In genomic region chr1:244821134-244821533, GRCh38 we compare ENCODE assay signal across 22 cellular contexts. TPM values are rescaled to one million over a fixed set of nuclear protein-coding genes. Genes with fewer than 3 reads are reported as not detected.
DNase-seq lines count a peak whose midpoint lies in the region; ATAC-seq and TF ChIP-seq lines count a peak whose summit lies in the region.
"Had no signal": no experiment of that assay in that cellular context is flagged by ENCODE, and none has a peak within 500 bp of the region (broad histone marks: within the 10 kb centered on the region; RNA-seq: fewer than 3 reads in every experiment).

No MANE protein-coding gene starts in this region.

- peaks cover 2% of the 10 kb centered on the region for H3K79me1 ChIP-seq in trophoblast cell (ENCODE audit: low read length)

- H2AK5ac ChIP-seq in trophoblast cell (ENCODE audit: low read length): no peak overlapping the region

- no peak overlapping the region for H2BK12ac ChIP-seq in trophoblast cell (ENCODE audit: low read length)

- no peaks in the 10 kb centered on the region for H3K79me2 ChIP-seq in trophoblast cell (ENCODE audit: control insufficient read depth, insufficient read depth, low read length, poor library complexity)

- H3K36me3 ChIP-seq in cardiac muscle cell (no peaks in the 10 kb centered on the region), left ventricle myocardium inferior (no peaks in the 10 kb centered on the region), trophoblast cell (ENCODE audit: control insufficient read depth in 1 of 2, insufficient read depth in 2 of 2, low read length in 2 of 2) (no peaks in the 10 kb centered on the region)
- H3K36me3 ChIP-seq: HAP-1 had no signal

- intact Hi-C loops in left ventricle myocardium inferior (cut with micrococcal nuclease): no loop called here

- H3K14ac ChIP-seq in trophoblast cell (ENCODE audit: low read length): no peak overlapping the region

- H3K4me3 ChIP-seq in cardiac muscle cell (no peak overlapping the region), left ventricle myocardium inferior (no peak overlapping the region), fibroblast of the aortic adventitia (ENCODE audit: low read depth, low read length) (no peak overlapping the region), trophoblast cell (ENCODE audit: low read depth, low read length) (no peak overlapping the region)
- H3K4me3 ChIP-seq: GM12878, HAP-1, SK-N-MC had no signal

- H4K8ac ChIP-seq in trophoblast cell (ENCODE audit: low read depth, low read length): no peak overlapping the region

- H4K91ac ChIP-seq in trophoblast cell (ENCODE audit: low read depth, low read length): no peak overlapping the region

- peak overlapping the region; percentile 16 for H3K4me2 ChIP-seq in trophoblast cell (ENCODE audit: low read length)

- no peaks in the 10 kb centered on the region for H3K9me3 ChIP-seq in cardiac muscle cell (ENCODE audit: low read depth)
- H3K9me3 ChIP-seq in left ventricle myocardium inferior (replicated peaks): no peaks in the 10 kb centered on the region
- H3K9me3 ChIP-seq in trophoblast cell (ENCODE audit: insufficient read depth, low read depth, low read length): no peaks in the 10 kb centered on the region
- H3K9me3 ChIP-seq: HAP-1 had no signal

- TF ChIP-seq CTCF in cardiac muscle cell (IDR thresholded peaks at IDR 0.05; ENCODE audit: low read depth, low read length): no peak
- no peak for TF ChIP-seq CTCF in left ventricle myocardium inferior (IDR thresholded peaks at IDR 0.05; ENCODE audit: borderline replicate concordance)
- no peak for TF ChIP-seq CTCF in fibroblast of the aortic adventitia (IDR thresholded peaks at IDR 0.05; ENCODE audit: insufficient read depth, low read length)

- no peak overlapping the region for H2BK120ac ChIP-seq in trophoblast cell (ENCODE audit: insufficient read depth, low read length, poor library complexity)

- ATAC-seq in SK-N-SH treated with all-trans-retinoic acid at 6 μM for 48 hours (peak; percentile 49; the same call in 2 of the 3 replicates), GM18867 (IDR thresholded peaks at IDR 0.05; ENCODE audit: unreplicated experiment) (no peak), HG03135 (IDR thresholded peaks at IDR 0.05; ENCODE audit: unreplicated experiment) (no peak)
- ATAC-seq: GM12878 had no signal

- H2BK5ac ChIP-seq in trophoblast cell (ENCODE audit: low read depth, low read length, poor library complexity): peak overlapping the region; percentile 49

- DNase-seq in cardiac muscle cell (ENCODE audit: low read depth in 1 of 2, low spot score in 1 of 2): peak in 1 of 2 donors; percentile 25
- DNase-seq in left ventricle myocardium inferior: no peak
- peak; percentile 35 for DNase-seq in fibroblast of the aortic adventitia (ENCODE audit: low read depth)
- DNase-seq in trophoblast cell: peak; percentile 37 to 76
- DNase-seq in T-helper 1 cell: no peak
- DNase-seq: 8988T, DMS 273 treated with DMSO at 0.1 percent for 48 hours, GF-D8, Kasumi-1, NCI-H1092 treated with DMSO at 0.1 percent for 48 hours, NCI-H146, NCI-H2029 treated with DMSO at 0.1 percent for 48 hours, NCI-H2171, NCI-H446 treated with DMSO at 0.1 percent for 48 hours, NCI-H69, SHP77 had no signal

- no peaks in the 10 kb centered on the region for H3K27me3 ChIP-seq in cardiac muscle cell
- no peaks in the 10 kb centered on the region for H3K27me3 ChIP-seq in left ventricle myocardium inferior (ENCODE audit: low read depth)
- no peaks in the 10 kb centered on the region for H3K27me3 ChIP-seq in trophoblast cell (ENCODE audit: insufficient read depth, low read length)

- no peak overlapping the region for H3K23ac ChIP-seq in trophoblast cell (ENCODE audit: low read length)

- no peak overlapping the region for H3K18ac ChIP-seq in trophoblast cell (ENCODE audit: low read length)

- H2AFZ ChIP-seq in trophoblast cell (ENCODE audit: insufficient read depth, low read length, poor library complexity): no peak overlapping the region

- H3K4ac ChIP-seq in trophoblast cell (ENCODE audit: low read depth, low read length): no peak overlapping the region

- H3K9ac ChIP-seq in trophoblast cell (ENCODE audit: low read length): no peak overlapping the region

- H3K4me1 ChIP-seq in cardiac muscle cell (ENCODE audit: low read depth) (no peaks in the 10 kb centered on the region), left ventricle myocardium inferior (no peaks in the 10 kb centered on the region), trophoblast cell (ENCODE audit: control insufficient read depth in 1 of 2, insufficient read depth in 2 of 2, low read length in 2 of 2) (peaks cover 3 to 4% of the 10 kb centered on the region in 2 experiments)

- peak overlapping the region; percentile 26 for H3K27ac ChIP-seq in cardiac muscle cell
- no peak overlapping the region for H3K27ac ChIP-seq in left ventricle myocardium inferior (replicated peaks)
- H3K27ac ChIP-seq in trophoblast cell (ENCODE audit: low read depth, low read length): peak overlapping the region; percentile 78
- H3K27ac ChIP-seq: SK-N-MC had no signal

- WGBS in trophoblast cell (ENCODE audit: extremely low coverage, insufficient coverage, insufficient read length): no CpG with 5 or more reads among the region's 3 CpGs

- no peak overlapping the region for H4K12ac ChIP-seq in trophoblast cell (ENCODE audit: low read depth, low read length)

TF ChIP-seq in SK-N-SH treated with all-trans-retinoic acid at 6 μM for 48 hours, 23 proteins besides CTCF, POLR2A, EP300 and RAD21:
- TF ChIP-seq CREB5 (CRISPR knock-in tag; IDR thresholded peaks at IDR 0.05; ENCODE audit: low read depth) (no peak), ZFP3 (CRISPR knock-in tag; IDR thresholded peaks at IDR 0.05) (no peak), ARNTL (CRISPR knock-in tag; IDR thresholded peaks at IDR 0.05; ENCODE audit: borderline replicate concordance, low read depth) (no peak), ZC3H10 (CRISPR knock-in tag; IDR thresholded peaks at IDR 0.05) (no peak), ZFP30 (CRISPR knock-in tag; IDR thresholded peaks at IDR 0.05) (no peak), OSR1 (CRISPR knock-in tag; IDR thresholded peaks at IDR 0.05) (no peak), TOX (CRISPR knock-in tag; IDR thresholded peaks at IDR 0.05; ENCODE audit: borderline replicate concordance) (no peak), ISL1 (CRISPR knock-in tag; IDR thresholded peaks at IDR 0.05) (no peak), ESRRG (CRISPR knock-in tag; IDR thresholded peaks at IDR 0.05) (no peak)

RNA-seq across cellular contexts. Expression of gene COX20, which starts 14.3 kb away (rescaled TPM):
- total RNA-seq in cardiac muscle cell (51.2 and 55.8 TPM in 2 replicates), left ventricle myocardium inferior (68.8 TPM), fibroblast of the aortic adventitia (ENCODE audit: low replicate concordance) (44.2 and 98.5 TPM in 2 replicates)
- 68.1 and 104 TPM in 2 replicates for polyA plus RNA-seq in cardiac muscle cell
- 97.6 and 104 TPM in 2 replicates for polyA plus RNA-seq in trophoblast cell (2013)

RNA-seq across cellular contexts. Expression of gene HNRNPU, which starts 43.2 kb away (rescaled TPM):
- total RNA-seq in cardiac muscle cell (267 and 447 TPM in 2 replicates), left ventricle myocardium inferior (167 TPM), fibroblast of the aortic adventitia (ENCODE audit: low replicate concordance) (348 and 773 TPM in 2 replicates)
- polyA plus RNA-seq in cardiac muscle cell: 345 and 382 TPM in 2 replicates
- polyA plus RNA-seq in trophoblast cell (2013): 342 and 352 TPM in 2 replicates

Comparison
In these comparisons a context has a peak if more than half of its experiments do, and no peak if none do; other contexts are left out.
1. DNase-seq: peak in fibroblast of the aortic adventitia (single experiment) and trophoblast cell (2 of 2); none in left ventricle myocardium inferior (single experiment) and T-helper 1 cell (0 of 5).